Comparison of ENCODE assay signal across 16 cellular contexts in genomic region chr1:15056515-15057285, GRCh38.
A peak's percentile ranks its signal among the peaks of the same experiment; 100 is the strongest.
DNase-seq lines count a peak whose midpoint lies in the region; ATAC-seq and TF ChIP-seq lines count a peak whose summit lies in the region.
"Had no signal": no experiment of that assay in that cellular context is flagged by ENCODE, and none has a peak within 500 bp of the region (broad histone marks: within the 10 kb centered on the region; RNA-seq: fewer than 3 reads in every experiment).

No MANE protein-coding gene starts in this region.

- peaks cover 5% of the 10 kb centered on the region for H3K36me3 ChIP-seq in brain microvascular endothelial cell (replicated peaks)

- ATAC-seq in HG03378 (IDR thresholded peaks at IDR 0.05; ENCODE audit: unreplicated experiment), result no peak
- no peak for ATAC-seq in HG03280 (IDR thresholded peaks at IDR 0.05; ENCODE audit: unreplicated experiment)
- no peak for ATAC-seq in left colon
- ATAC-seq: stimulated activated effector memory CD8-positive, alpha-beta T cell treated with anti-CD3 and anti-CD28 coated beads, Interleukin-12 subunit alpha, Interleukin-12 subunit beta, amount 100 ng/mL, for 72 hours had no signal

- no peak overlapping the region for H3K27ac ChIP-seq in brain microvascular endothelial cell
- H3K27ac ChIP-seq: BLaER1 treated with 17β-estradiol and CSF1 and Interleukin-3, amounts not matched to agents 10 nM and 100 nM; upper lobe of left lung had no signal

- peak; percentile 11 for DNase-seq in AG09309 (ENCODE audit: low read depth)
- DNase-seq in brain microvascular endothelial cell, result peak; percentile 38
- peak; percentile 45 for DNase-seq in kidney glomerular epithelial cell (lab: John Stamatoyannopoulos, UW)
- DNase-seq in left colon, result no peak
- no peak for DNase-seq in NK-92 treated with Interleukin-12 subunit alpha and Interleukin-12 subunit beta, amount 100 ng/mL, for 24 hours (lab: John Stamatoyannopoulos, UW)
- DNase-seq: activated CD4-positive, alpha-beta T cell treated with anti-CD3 and anti-CD28 coated beads for 1 hour; activated T-cell treated with anti-CD3 and anti-CD28 coated beads, Interleukin-2, amount 50 U/mL, for 1 hour; GDM1; stimulated activated CD4-positive, alpha-beta T cell treated with anti-CD3 and anti-CD28 coated beads, Interleukin-4, amount 100 ng/mL, for 24 hours; T-helper 1 cell; upper lobe of left lung had no signal

- intact Hi-C loops in left colon (cut with DNase I, micrococcal nuclease), result no loop called here

- no peak for TF ChIP-seq RAD21 in Ishikawa (IDR thresholded peaks at IDR 0.05; ENCODE audit: low read depth)

- H3K27me3 ChIP-seq in brain microvascular endothelial cell (replicated peaks), result no peaks in the 10 kb centered on the region
- H3K27me3 ChIP-seq: BLaER1 treated with 17β-estradiol and CSF1 and Interleukin-3, amounts not matched to agents 10 nM and 100 nM; upper lobe of left lung had no signal

- no peak for TF ChIP-seq EP300 in Ishikawa (IDR thresholded peaks at IDR 0.05; ENCODE audit: borderline replicate concordance)

- TF ChIP-seq CTCF in AG09309 (IDR thresholded peaks at IDR 0.05; ENCODE audit: control insufficient read depth, insufficient read depth, low read depth, low read length, missing control alignments) (no peak), brain microvascular endothelial cell (IDR thresholded peaks at IDR 0.05; ENCODE audit: low read depth, low read length, missing control alignments) (no peak)

- in situ Hi-C loops in brain microvascular endothelial cell (cut with HindIII; ENCODE audit: low pct_ligation_motif_present, low sequenced_read_pairs), result no loop called here

- H3K4me3 ChIP-seq in AG09309 (ENCODE audit: control insufficient read depth, low read depth, low read length) (no peak overlapping the region), brain microvascular endothelial cell (ENCODE audit: low read depth, low read length) (no peak overlapping the region)
- H3K4me3 ChIP-seq: BLaER1 treated with 17β-estradiol and CSF1 and Interleukin-3, amounts not matched to agents 10 nM and 100 nM; upper lobe of left lung had no signal

TF ChIP-seq in Ishikawa, 13 proteins besides CTCF, POLR2A, EP300 and RAD21:
- TF ChIP-seq REST (IDR thresholded peaks at IDR 0.05; ENCODE audit: low read depth) (no peak), USF1 (IDR thresholded peaks at IDR 0.05) (peak; percentile 81)

Comparison
In these comparisons a context has a peak if more than half of its experiments do, and no peak if none do; other contexts are left out.
1. DNase-seq: peak in AG09309 (single experiment), brain microvascular endothelial cell (single experiment) and kidney glomerular epithelial cell (single experiment); none in left colon (0 of 2) and NK-92 treated with Interleukin-12 subunit alpha and Interleukin-12 subunit beta, amount 100 ng/mL, for 24 hours (single experiment).